In the genomic region with DNA sequence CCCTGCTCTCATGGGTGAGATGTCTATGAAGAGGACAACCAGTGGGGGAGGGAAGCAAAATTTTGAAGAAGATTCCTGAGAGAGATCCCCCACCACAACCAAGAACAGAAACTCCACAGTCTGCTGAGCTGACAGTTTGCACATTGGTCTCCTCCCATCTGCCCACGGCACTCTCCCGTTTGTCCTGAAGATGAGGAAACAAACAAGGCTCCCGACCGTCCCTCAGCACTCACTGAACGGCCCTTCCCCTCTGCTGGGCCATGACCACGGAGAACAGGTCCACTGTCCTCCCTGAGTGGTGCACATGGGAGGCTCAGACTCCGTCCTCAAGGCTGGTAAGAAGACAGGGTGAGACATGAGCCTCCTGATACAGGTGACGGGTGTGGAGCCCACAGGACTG, we compare ENCODE assay signal across 5 cellular contexts.
A peak's percentile ranks its signal among the peaks of the same experiment; 100 is the strongest.
DNase-seq lines count a peak whose midpoint lies in the region; FAIRE-seq and TF ChIP-seq lines count a peak whose summit lies in the region.
"Not testable (repeated sequence)": the region's sequence is repeated elsewhere in the genome, so short reads cannot be mapped to it uniquely, and the experiment has no call there.

No MANE protein-coding gene starts in this region.

- H3K4me1 ChIP-seq in KMS-11 (ENCODE audit: low read depth, poor library complexity, severe bottlenecking); MM.1S (ENCODE audit: low read length); OCI-LY3 (ENCODE audit: low read length); H1 (replicated peaks in 1 of 4; ENCODE audit: control insufficient read depth in 3 of 4, insufficient read depth in 4 of 4, low read length in 3 of 4): not testable (repeated sequence)

- H3K9me3 Mint-ChIP-seq in neural crest cell, result not testable (repeated sequence)

- H3K27ac Mint-ChIP-seq in neural crest cell (ENCODE audit: unreplicated experiment), result peak overlapping the region; percentile 92

- H2BK12ac ChIP-seq in H1 (ENCODE audit: low read depth, low read length), result 0 out of 2 replicates have a peak overlapping the region, but pooled peaks have one; percentile 39

- H3K56ac ChIP-seq in H1 (replicated peaks; ENCODE audit: insufficient read length, low read depth, low read length), result not testable (repeated sequence)

- not testable (repeated sequence) for TF ChIP-seq POLR2A in H1 (IDR thresholded peaks at IDR 0.05; ENCODE audit: control extremely low read depth in 1 of 2, low read depth in 2 of 2, low read length in 2 of 2)

- H2BK120ac ChIP-seq in H1 (replicated peaks; ENCODE audit: low read depth, low read length), result not testable (repeated sequence)

- not testable (repeated sequence) for FAIRE-seq in H1 (lab: Jason Lieb, UNC)

- not testable (repeated sequence) for H2BK5ac ChIP-seq in H1 (ENCODE audit: low read depth, low read length)

- not testable (repeated sequence) for DNase-seq in MM.1S; H1 (ENCODE audit: low read depth in 1 of 2, low spot score in 2 of 2); neural crest cell (ENCODE audit: low read depth, low spot score)

- not testable (repeated sequence) for H3K79me2 ChIP-seq in KMS-11 (ENCODE audit: insufficient read depth, low read depth); MM.1S (ENCODE audit: low read length); OCI-LY3 (ENCODE audit: low read length); H1 (ENCODE audit: control insufficient read depth in 1 of 2, insufficient read depth in 2 of 2, low read length in 2 of 2)

- not testable (repeated sequence) for H4K8ac ChIP-seq in H1 (ENCODE audit: extremely low read depth, insufficient read depth, low read length)

- TF ChIP-seq CTCF in KMS-11 (conservative IDR thresholded peaks at IDR 0.05; ENCODE audit: low read depth, low read length); MM.1S (IDR thresholded peaks at IDR 0.05; ENCODE audit: low read length); OCI-LY3 (IDR thresholded peaks at IDR 0.05; ENCODE audit: low read depth, low read length); H1 (IDR thresholded peaks at IDR 0.05; ENCODE audit: control extremely low read depth in 1 of 3, insufficient read depth in 1 of 3, low read depth in 1 of 3, low read length in 3 of 3); neural crest cell (conservative IDR thresholded peaks at IDR 0.05): not testable (repeated sequence)

- H3K4ac ChIP-seq in H1 (replicated peaks; ENCODE audit: insufficient read length, low read depth, low read length), result not testable (repeated sequence)

- not testable (repeated sequence) for H2BK20ac ChIP-seq in H1 (ENCODE audit: low read length)

- not testable (repeated sequence) for H3K9me3 ChIP-seq in MM.1S (replicated peaks; ENCODE audit: insufficient read depth, low read length); OCI-LY3 (ENCODE audit: insufficient read depth, low read length); H1 (ENCODE audit: insufficient read depth in 2 of 2, low read depth in 1 of 2, low read length in 1 of 2)

- not testable (repeated sequence) for H3K23ac ChIP-seq in H1 (ENCODE audit: insufficient read length)

- CTCF ChIA-PET in H1 (lab: Charles Lee; ENCODE audit: partially characterized antibody), result interaction anchor here (1.1 to 3.4 kb wide), 2 partner anchors 9 to 11 kb away, joined by 3 to 18 read pairs; no protein-coding TSS in a partner anchor

- H2AK5ac ChIP-seq in H1 (ENCODE audit: low read depth, low read length), result not testable (repeated sequence)

- TF ChIP-seq RAD21 in H1 (IDR thresholded peaks at IDR 0.05 in 1 of 2, conservative IDR thresholded peaks at IDR 0.05 in 1 of 2; ENCODE audit: low read depth in 2 of 2, low read length in 2 of 2), result not testable (repeated sequence)

- not testable (repeated sequence) for H3K18ac ChIP-seq in H1 (ENCODE audit: extremely low read depth, low read length)

- H3K9ac ChIP-seq in KMS-11; MM.1S (ENCODE audit: low read length); OCI-LY3 (ENCODE audit: low read length); H1 (replicated peaks in 1 of 4; ENCODE audit: extremely low read depth in 1 of 4, low read depth in 3 of 4, low read length in 3 of 4): not testable (repeated sequence)

- POLR2A ChIA-PET in H1 (lab: Charles Lee; ENCODE audit: partially characterized antibody), result not testable (repeated sequence)

- TF ChIP-seq EP300 in H1 (IDR thresholded peaks at IDR 0.05; ENCODE audit: borderline replicate concordance in 1 of 2, low read depth in 2 of 2, low read length in 2 of 2), result not testable (repeated sequence)

- H3K36me3 Mint-ChIP-seq in neural crest cell (ENCODE audit: low read depth), result not testable (repeated sequence)

- H3K4me3 Mint-ChIP-seq in neural crest cell, result not testable (repeated sequence)

- not testable (repeated sequence) for H3F3A ChIP-seq in MM.1S (ENCODE audit: insufficient read depth, low read length)

- WGBS in H1 (ENCODE audit: extremely low coverage in 1 of 2, insufficient coverage in 1 of 2, insufficient read length in 1 of 2, insufficient replicate concordance in 2 of 2, low coverage in 1 of 2, low lambda C conversion rate in 2 of 2, missing lambda C conversion rate in 1 of 2), 2 experiments, result 78% methylated on average over 8 of the region's 8 CpGs; no CpG with 5 or more reads in 1 of the 2 experiments

- not testable (repeated sequence) for H3K4me1 Mint-ChIP-seq in neural crest cell

- H3K14ac ChIP-seq in H1 (ENCODE audit: insufficient read length), result not testable (repeated sequence)

- not testable (repeated sequence) for H4K91ac ChIP-seq in H1 (replicated peaks; ENCODE audit: insufficient read length, low read length)

- H2AFZ ChIP-seq in KMS-11 (ENCODE audit: low read depth) (peak overlapping the region; percentile 61; the same call in 1 of the 2 replicates), OCI-LY3 (ENCODE audit: low read depth, low read length) (peak overlapping the region; percentile 39; the same call in 1 of the 2 replicates)
- H2AFZ ChIP-seq in MM.1S (ENCODE audit: low read length); H1 (ENCODE audit: low read length): not testable (repeated sequence)

- H3K4me3 ChIP-seq in KMS-11 (IDR thresholded peaks at IDR 0.05; ENCODE audit: insufficient read depth, low read depth, low read length); MM.1S (ENCODE audit: low read length); H1 (ENCODE audit: extremely low read depth in 1 of 4, insufficient read depth in 2 of 4, low read depth in 3 of 4, low read length in 4 of 4): not testable (repeated sequence)
- peak overlapping the region; percentile 43; the same call in 1 of the 2 replicates for H3K4me3 ChIP-seq in OCI-LY3 (ENCODE audit: low read length)

- not testable (repeated sequence) for H4K5ac ChIP-seq in H1 (ENCODE audit: insufficient read length, low read depth, low read length)

- not testable (repeated sequence) for H2BK15ac ChIP-seq in H1 (ENCODE audit: low read length)

- not testable (repeated sequence) for H3K36me3 ChIP-seq in KMS-11 (ENCODE audit: insufficient read depth); MM.1S (replicated peaks; ENCODE audit: insufficient read depth, low read length); OCI-LY3 (replicated peaks; ENCODE audit: low read depth, low read length); H1 (ENCODE audit: control insufficient read depth in 2 of 4, insufficient read depth in 4 of 4, low read length in 3 of 4)

- not testable (repeated sequence) for H3K27me3 ChIP-seq in KMS-11 (ENCODE audit: insufficient read depth, low read depth); MM.1S (replicated peaks; ENCODE audit: insufficient read depth, low read length); OCI-LY3 (ENCODE audit: low read depth, low read length); H1 (replicated peaks in 1 of 4; ENCODE audit: control insufficient read depth in 3 of 4, extremely low read depth in 1 of 4, insufficient read depth in 3 of 4, low read length in 3 of 4)

- H3K79me1 ChIP-seq in H1 (ENCODE audit: low read depth, low read length), result not testable (repeated sequence)

- H3K9me2 ChIP-seq in MM.1S (replicated peaks; ENCODE audit: insufficient read depth, low read length), result not testable (repeated sequence)

- H3K27me3 Mint-ChIP-seq in neural crest cell (ENCODE audit: low read depth), result not testable (repeated sequence)

- not testable (repeated sequence) for H3K23me2 ChIP-seq in H1 (ENCODE audit: low read depth, low read length)

- not testable (repeated sequence) for H3K27ac ChIP-seq in KMS-11; MM.1S (ENCODE audit: low read length); OCI-LY3 (ENCODE audit: low read length); H1 (ENCODE audit: low read depth, low read length)

- H4K20me1 ChIP-seq in KMS-11 (ENCODE audit: insufficient read depth); MM.1S (ENCODE audit: insufficient read depth, low read length); OCI-LY3 (ENCODE audit: insufficient read depth, low read length); H1 (replicated peaks in 1 of 2; ENCODE audit: control insufficient read depth in 1 of 2, insufficient read depth in 2 of 2, low read length in 2 of 2): not testable (repeated sequence)

- peak overlapping the region; percentile 48 for H3K4me2 ChIP-seq in KMS-11
- H3K4me2 ChIP-seq in MM.1S (ENCODE audit: low read depth, low read length), result peak overlapping the region; percentile 29; the same call in 1 of the 2 replicates
- peak overlapping the region; percentile 59 for H3K4me2 ChIP-seq in OCI-LY3 (ENCODE audit: low read length)
- H3K4me2 ChIP-seq in H1 (ENCODE audit: insufficient read depth in 1 of 2, low read depth in 2 of 2, low read length in 2 of 2), result not testable (repeated sequence)
